13 cellular contexts compared by ENCODE assay signal in genomic region chr3:152455989-152456388, GRCh38.
"Had no signal": no experiment of that assay in that cellular context is flagged by ENCODE, and none has a peak within 500 bp of the region (broad histone marks: within the 10 kb centered on the region; RNA-seq: fewer than 3 reads in every experiment).

No MANE protein-coding gene starts in this region.

- H3K4me3 Mint-ChIP-seq: effector memory CD8-positive, alpha-beta T cell had no signal

- ATAC-seq: effector memory CD8-positive, alpha-beta T cell; gastroesophageal sphincter; left lung; pancreas; SK-N-SH treated with all-trans-retinoic acid at 6 μM for 48 hours had no signal

- FAIRE-seq: keratinocyte, pancreas had no signal

- H3K9me3 Mint-ChIP-seq: effector memory CD8-positive, alpha-beta T cell had no signal

- H3K27me3 Mint-ChIP-seq: effector memory CD8-positive, alpha-beta T cell had no signal

- DNase-seq: activated effector memory CD4-positive, alpha-beta T cell treated with Interleukin-2 at 50 U/mL for 16 hours; central memory CD4-positive, alpha-beta T cell; effector memory CD8-positive, alpha-beta T cell; left lung; mesendoderm; pancreas; stimulated activated CD4-positive, alpha-beta T cell treated with anti-CD3 and anti-CD28 coated beads, Interleukin-2, amount 100 ng/mL, for 48 hours; stimulated activated CD8-positive, alpha-beta memory T cell treated with anti-CD3 and anti-CD28 coated beads, Interleukin-4, amount 100 ng/mL, for 48 hours; tibial artery; uterus had no signal
